ENCODE assay signal across 8 cellular contexts in the genomic region with DNA sequence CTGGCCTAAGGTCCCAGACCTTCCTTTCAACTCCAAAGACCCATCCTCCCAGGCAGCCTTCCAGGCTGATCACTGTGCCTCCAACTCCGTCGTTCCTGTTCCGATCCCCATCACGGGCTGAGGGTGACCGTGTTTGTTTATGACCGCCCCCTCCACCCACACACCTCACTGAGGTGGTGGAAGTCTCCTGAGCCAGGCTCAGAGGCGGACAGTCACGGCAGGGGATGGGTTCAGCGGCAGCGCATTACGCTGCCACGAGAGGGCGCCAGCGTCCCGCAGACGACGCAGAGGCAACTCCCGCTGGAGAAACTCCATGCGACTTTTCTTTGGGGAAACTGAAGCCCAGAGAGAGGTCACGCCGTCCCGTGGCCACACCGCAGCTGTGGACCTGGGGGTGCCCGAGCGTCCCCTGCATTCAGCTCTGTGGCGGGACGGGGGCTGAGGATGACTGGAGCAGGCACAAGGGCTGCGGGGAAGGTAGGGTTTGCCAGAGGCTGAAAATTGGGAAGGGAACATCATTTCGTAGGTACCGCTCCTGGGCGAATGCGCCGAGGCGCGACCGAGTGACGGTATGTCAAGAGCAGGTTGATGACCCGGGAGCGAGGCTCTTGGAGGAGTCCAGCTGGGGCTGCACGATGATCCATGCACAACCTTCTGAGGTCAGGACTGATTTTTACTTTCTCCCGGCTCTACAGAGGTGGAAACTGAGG. TPM values are rescaled to one million over a fixed set of nuclear protein-coding genes. Genes with fewer than 3 reads are reported as not detected.
A peak's percentile ranks its signal among the peaks of the same experiment; 100 is the strongest.
DNase-seq lines count a peak whose midpoint lies in the region; ATAC-seq and FAIRE-seq lines count a peak whose summit lies in the region.

No MANE protein-coding gene starts in this region.

- H3K79me1 ChIP-seq in neuronal stem cell (ENCODE audit: low read depth, low read length): no peaks in the 10 kb centered on the region

- no peaks in the 10 kb centered on the region for H3K36me3 ChIP-seq in neuronal stem cell (replicated peaks in 1 of 2; ENCODE audit: control insufficient read depth in 2 of 2, insufficient read depth in 2 of 2, low read length in 2 of 2)

- H3K4me2 ChIP-seq in neuronal stem cell (ENCODE audit: insufficient read depth, low read length, poor library complexity, severe bottlenecking): peak overlapping the region; percentile 90

- H2BK12ac ChIP-seq in neuronal stem cell (ENCODE audit: low read length): no peak overlapping the region

- WGBS in neuronal stem cell (ENCODE audit: extremely low coverage in 2 of 2, insufficient read length in 2 of 2, insufficient replicate concordance in 1 of 2), 2 donors: no CpG with 5 or more reads among the region's 41 CpGs

- H3K4me1 ChIP-seq in neuronal stem cell (ENCODE audit: control insufficient read depth in 2 of 2, insufficient read depth in 1 of 2, low read depth in 1 of 2, low read length in 2 of 2): peaks cover 8 to 10% of the 10 kb centered on the region in 2 donors

- peak; percentile 54 for ATAC-seq in GM19035 (IDR thresholded peaks at IDR 0.05; ENCODE audit: unreplicated experiment)

- no peak overlapping the region for H2BK15ac ChIP-seq in neuronal stem cell (ENCODE audit: low read length)

- peak overlapping the region; percentile 88 for H2AFZ ChIP-seq in neuronal stem cell (ENCODE audit: low read length)

- H3K27ac ChIP-seq in neuronal stem cell (replicated peaks; ENCODE audit: low read length) (no peak overlapping the region), substantia nigra (ENCODE audit: low read depth, low read length, poor library complexity, severe bottlenecking) (peak overlapping the region; percentile 97)

- H3K4ac ChIP-seq in neuronal stem cell (ENCODE audit: low read length): no peak overlapping the region

- H3K4me3 ChIP-seq in neuronal stem cell (ENCODE audit: low read length in 2 of 2): peak overlapping the region; percentile 28 to 76

- no peak overlapping the region for H2BK120ac ChIP-seq in neuronal stem cell (ENCODE audit: low read depth, low read length)

- peak overlapping the region; percentile 70 for H3K9ac ChIP-seq in neuronal stem cell (ENCODE audit: low read depth, low read length, poor library complexity)

- H3K23ac ChIP-seq in neuronal stem cell (ENCODE audit: low read depth, low read length, poor library complexity): no peak overlapping the region

- no peak overlapping the region for H2BK5ac ChIP-seq in neuronal stem cell (ENCODE audit: low read length)

- H3K14ac ChIP-seq in neuronal stem cell (ENCODE audit: low read length): no peak overlapping the region

- peak overlapping the region; percentile 37 for H3K18ac ChIP-seq in neuronal stem cell (ENCODE audit: low read length)

- DNase-seq in AG20443 (ENCODE audit: low spot score) (peak; percentile 86), HuH-7 (ENCODE audit: low spot score) (peak; percentile 87), SHP77 (lab: John Stamatoyannopoulos, UW) (peak; percentile 45 to 54), frontal cortex (ENCODE audit: low spot score in 2 of 2) (peak; percentile 89), neuronal stem cell (ENCODE audit: low spot score) (peak; percentile 78), substantia nigra (lab: John Stamatoyannopoulos, UW) (peak in 47 of 49 donors; percentile 49 to 91 (median 80))
- DNase-seq in activated naive CD4-positive, alpha-beta T cell (lab: John Stamatoyannopoulos, UW): peak; percentile 59 to 73 (median 66)

- no peak overlapping the region for H2AK5ac ChIP-seq in neuronal stem cell (ENCODE audit: low read depth, low read length)

- peaks cover under 1 to 12% (median 5%) of the 10 kb centered on the region in 3 experiments for H3K27me3 ChIP-seq in neuronal stem cell (ENCODE audit: control insufficient read depth in 3 of 3, insufficient read depth in 3 of 3, low read depth in 1 of 3, low read length in 3 of 3)

- H4K8ac ChIP-seq in neuronal stem cell (ENCODE audit: low read depth, low read length): no peak overlapping the region

- FAIRE-seq in frontal cortex (lab: Jason Lieb, UNC): no peak

- H4K91ac ChIP-seq in neuronal stem cell (ENCODE audit: low read depth, low read length, poor library complexity): no peak overlapping the region

- no peaks in the 10 kb centered on the region for H3K9me3 ChIP-seq in neuronal stem cell (replicated peaks in 1 of 2; ENCODE audit: control insufficient read depth in 2 of 2, insufficient read depth in 1 of 2, low read depth in 1 of 2, low read length in 2 of 2)

RNA-seq across cellular contexts. Expression of gene ARRDC2, which starts 0.9 kb away (rescaled TPM):
- total RNA-seq in frontal cortex: 1.6 TPM
- polyA plus RNA-seq in neuronal stem cell (2013, experiment 1 of 2): 0.81 TPM
- polyA plus RNA-seq in neuronal stem cell (2013, experiment 2 of 2): 0.75 TPM

RNA-seq across cellular contexts. Expression of gene KCNN1, which starts 40.1 kb away (rescaled TPM):
- total RNA-seq in frontal cortex: 16.3 TPM
- 8.4 TPM for polyA plus RNA-seq in neuronal stem cell (2013, experiment 1 of 2)
- polyA plus RNA-seq in neuronal stem cell (2013, experiment 2 of 2): 7.4 TPM
